18 cellular contexts compared by ENCODE assay signal in the genomic region with DNA sequence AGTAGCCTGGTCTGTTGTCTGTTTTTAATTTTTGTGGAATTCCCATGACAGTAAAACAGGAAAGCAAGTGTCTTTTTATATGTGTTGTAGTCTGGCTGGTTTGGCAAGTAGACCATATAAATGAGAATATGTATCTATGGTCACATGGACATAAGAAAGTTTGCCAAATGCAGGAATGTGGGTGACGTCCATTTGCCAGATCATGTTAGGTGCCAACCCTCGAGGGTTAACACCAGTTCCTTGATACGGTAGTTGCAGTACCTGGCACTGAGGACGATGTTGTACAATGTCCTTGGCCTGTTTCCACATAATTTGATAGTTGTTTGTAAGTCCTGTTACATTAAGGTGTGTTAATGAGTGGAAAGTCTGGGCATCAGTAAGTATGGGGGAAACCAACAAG. TPM values are rescaled to one million over a fixed set of nuclear protein-coding genes. Genes with fewer than 3 reads are reported as not detected.
A peak's percentile ranks its signal among the peaks of the same experiment; 100 is the strongest.
DNase-seq lines count a peak whose midpoint lies in the region; ATAC-seq, FAIRE-seq and TF ChIP-seq lines count a peak whose summit lies in the region.
"Had no signal": no experiment of that assay in that cellular context is flagged by ENCODE, and none has a peak within 500 bp of the region (broad histone marks: within the 10 kb centered on the region; RNA-seq: fewer than 3 reads in every experiment).

No MANE protein-coding gene starts in this region.

- H2AFZ ChIP-seq in hepatocyte: no peak overlapping the region
- H2AFZ ChIP-seq: parathyroid adenoma had no signal

- H3K36me3 ChIP-seq in bronchial epithelial cell (ENCODE audit: control insufficient read depth, insufficient read depth, low read length) (peaks cover 8% of the 10 kb centered on the region), hepatocyte (replicated peaks; ENCODE audit: insufficient read depth, low read depth) (no peaks in the 10 kb centered on the region)

- WGBS in hepatocyte (ENCODE audit: low lambda C conversion rate, missing lambda C conversion rate): 85% methylated on average over 4 of the region's 4 CpGs

- H3K79me2 ChIP-seq in hepatocyte: peaks cover 96% of the 10 kb centered on the region

- no peak overlapping the region for H3K4me2 ChIP-seq in hepatocyte
- H3K4me2 ChIP-seq: smooth muscle cell had no signal

- peaks cover 43% of the 10 kb centered on the region for H3K4me1 Mint-ChIP-seq in T-helper 2 cell treated with Interferon-gamma antibody and Interleukin-4, amounts not matched to agents 5 μg/mL and 100 μg/mL, for 36 hours (ENCODE audit: low read depth)

- no peaks in the 10 kb centered on the region for H3K27me3 Mint-ChIP-seq in T-helper 2 cell treated with Interferon-gamma antibody and Interleukin-4, amounts not matched to agents 5 μg/mL and 100 μg/mL, for 36 hours (ENCODE audit: low read depth)
- H3K27me3 Mint-ChIP-seq: activated CD4-positive, alpha-beta memory T cell treated with anti-CD3 and anti-CD28 coated beads, Interleukin-2, amount 10 ng/mL, durations not matched to agents 7 days and 5 days had no signal

- no peaks in the 10 kb centered on the region for H3K9me3 ChIP-seq in hepatocyte (ENCODE audit: low read depth)

- no peaks in the 10 kb centered on the region for H3K9me2 ChIP-seq in hepatocyte (replicated peaks; ENCODE audit: insufficient read depth)

- H3K27me3 ChIP-seq in bronchial epithelial cell (ENCODE audit: control insufficient read depth, insufficient read depth, low read length): no peaks in the 10 kb centered on the region
- no peaks in the 10 kb centered on the region for H3K27me3 ChIP-seq in hepatocyte

- TF ChIP-seq CTCF in AG10803 (conservative IDR thresholded peaks at IDR 0.05; ENCODE audit: low read length): no peak
- TF ChIP-seq CTCF in LNCaP clone FGC (IDR thresholded peaks at IDR 0.05; ENCODE audit: control insufficient read depth, extremely low read depth, insufficient read depth): no peak
- no peak for TF ChIP-seq CTCF in bronchial epithelial cell (IDR thresholded peaks at IDR 0.05; ENCODE audit: insufficient read depth, low read length, severe bottlenecking)
- TF ChIP-seq CTCF in hepatocyte (IDR thresholded peaks at IDR 0.05; ENCODE audit: poor library complexity): no peak

- H3K36me3 Mint-ChIP-seq in T-helper 2 cell treated with Interferon-gamma antibody and Interleukin-4, amounts not matched to agents 5 μg/mL and 100 μg/mL, for 36 hours (ENCODE audit: low read depth): peaks cover 59% of the 10 kb centered on the region

- no peak for FAIRE-seq in bronchial epithelial cell (lab: Jason Lieb, UNC)
- FAIRE-seq: G401.6 had no signal

- H3K4me3 ChIP-seq in AG10803 (ENCODE audit: low read length) (no peak overlapping the region), LNCaP clone FGC (ENCODE audit: low read depth, low read length) (peak overlapping the region; percentile 33), bronchial epithelial cell (ENCODE audit: low read depth, low read length) (no peak overlapping the region), hepatocyte (no peak overlapping the region)
- H3K4me3 ChIP-seq: lung, smooth muscle cell had no signal

- peaks cover 11% of the 10 kb centered on the region for H3K4me1 ChIP-seq in hepatocyte (ENCODE audit: insufficient read depth)

- H3K27ac Mint-ChIP-seq in T-helper 2 cell treated with Interferon-gamma antibody and Interleukin-4, amounts not matched to agents 5 μg/mL and 100 μg/mL, for 36 hours: no peak overlapping the region
- H3K27ac Mint-ChIP-seq: activated CD4-positive, alpha-beta memory T cell treated with anti-CD3 and anti-CD28 coated beads, Interleukin-2, amount 10 ng/mL, durations not matched to agents 7 days and 5 days; activated T-helper 2 cell treated with anti-CD3 and anti-CD28 coated beads, Interferon-gamma antibody, Interleukin-2, Interleukin-4, amounts not matched to agents 10 μg/mL and 5 μg/mL and 100 μg/mL, durations not matched to agents 14 hours and 24 hours and 36 hours; endodermal cell had no signal

- H3K27ac ChIP-seq in hepatocyte: no peak overlapping the region
- H3K27ac ChIP-seq: parathyroid adenoma had no signal

- no peaks in the 10 kb centered on the region for H4K20me1 ChIP-seq in hepatocyte (ENCODE audit: insufficient read depth, poor library complexity, severe bottlenecking)

- DNase-seq in AG10803 (ENCODE audit: low read depth): peak; percentile 29
- DNase-seq in LNCaP clone FGC (ENCODE audit: low read depth): peak; percentile 99
- DNase-seq in bronchial epithelial cell (ENCODE audit: low read depth): peak; percentile 52
- no peak for DNase-seq in left lobe of liver (ENCODE audit: low spot score)
- DNase-seq in NCI-H345 (lab: John Stamatoyannopoulos, UW): no peak
- DNase-seq in T-helper 2 cell treated with Interferon-gamma antibody and Interleukin-4, amounts not matched to agents 5 μg/mL and 100 μg/mL, for 36 hours (ENCODE audit: low spot score): no peak
- DNase-seq in hepatocyte (ENCODE audit: low spot score): no peak
- DNase-seq: activated CD4-positive, alpha-beta memory T cell treated with anti-CD3 and anti-CD28 coated beads, Interleukin-2, amount 10 ng/mL, durations not matched to agents 7 days and 5 days; AML-193; endodermal cell; SW 1271 had no signal

- H3K4me3 Mint-ChIP-seq in T-helper 2 cell treated with Interferon-gamma antibody and Interleukin-4, amounts not matched to agents 5 μg/mL and 100 μg/mL, for 36 hours: no peak overlapping the region
- H3K4me3 Mint-ChIP-seq: activated CD4-positive, alpha-beta memory T cell treated with anti-CD3 and anti-CD28 coated beads, Interleukin-2, amount 10 ng/mL, durations not matched to agents 7 days and 5 days; endodermal cell had no signal

- H3K9me3 Mint-ChIP-seq in T-helper 2 cell treated with Interferon-gamma antibody and Interleukin-4, amounts not matched to agents 5 μg/mL and 100 μg/mL, for 36 hours: peaks cover 10% of the 10 kb centered on the region

- peak; percentile 74 for ATAC-seq in left lobe of liver
- no peak for ATAC-seq in GM19467 (IDR thresholded peaks at IDR 0.05; ENCODE audit: unreplicated experiment)
- ATAC-seq: Panc1 had no signal

RNA-seq across cellular contexts. Expression of gene DAP3, which starts 6.2 kb away (rescaled TPM):
- total RNA-seq in bronchial epithelial cell: 53.6 and 71.1 TPM in 2 replicates
- total RNA-seq in left lobe of liver: 62.7 TPM
- total RNA-seq in hepatocyte: 90.6 and 115 TPM in 2 replicates
- 61.5 and 86.9 TPM in 2 replicates for polyA plus RNA-seq in hepatocyte

RNA-seq across cellular contexts. Expression of gene YY1AP1, which starts 6.5 kb away (rescaled TPM):
- total RNA-seq in bronchial epithelial cell (24.0 and 36.6 TPM in 2 replicates), left lobe of liver (20.4 TPM), hepatocyte (43.2 and 55.9 TPM in 2 replicates)
- polyA plus RNA-seq in hepatocyte: 27.6 and 35.4 TPM in 2 replicates

Comparison
In these comparisons a context has a peak if more than half of its experiments do, and no peak if none do; other contexts are left out.
1. DNase-seq: peak in AG10803 (single experiment), LNCaP clone FGC (single experiment) and bronchial epithelial cell (single experiment); none in left lobe of liver (single experiment), NCI-H345 (single experiment), T-helper 2 cell treated with Interferon-gamma antibody and Interleukin-4, amounts not matched to agents 5 μg/mL and 100 μg/mL, for 36 hours (single experiment) and hepatocyte (single experiment).